Comparison of ENCODE assay signal across 8 cellular contexts in the genomic region with DNA sequence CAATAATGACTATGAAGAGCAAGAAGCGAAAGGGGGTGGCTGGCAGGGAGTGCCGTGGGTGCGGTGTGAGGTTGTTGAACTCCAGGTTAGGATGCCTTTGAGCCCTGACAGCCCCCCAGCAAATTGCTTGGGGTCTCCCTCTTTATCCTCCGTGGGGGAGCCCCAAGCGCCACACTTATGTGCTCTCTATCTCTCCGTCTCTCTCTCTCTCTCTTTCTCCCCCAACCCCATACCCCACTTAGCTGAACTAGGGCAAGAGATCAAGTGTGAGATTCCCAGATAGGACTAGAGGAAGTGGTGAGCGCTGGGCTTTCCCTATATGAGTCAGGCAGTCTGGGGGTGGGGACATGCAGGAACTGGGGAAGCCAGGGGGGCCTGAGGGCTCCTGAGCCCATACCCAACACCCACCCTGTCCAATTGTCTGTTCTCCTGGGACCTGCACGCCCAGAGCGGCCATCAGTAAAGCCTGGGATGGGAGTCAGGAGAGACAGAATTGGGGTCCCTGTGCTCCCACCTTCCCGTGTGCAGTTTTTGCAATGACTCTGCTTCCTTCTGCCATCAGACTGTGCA. TPM values are rescaled to one million over a fixed set of nuclear protein-coding genes. Genes with fewer than 3 reads are reported as not detected.
DNase-seq lines count a peak whose midpoint lies in the region; ATAC-seq and TF ChIP-seq lines count a peak whose summit lies in the region.

No MANE protein-coding gene starts in this region.

- peak; percentile 62 for DNase-seq in ACHN
- DNase-seq in GM23248 = peak; percentile 63
- DNase-seq in SW480 (ENCODE audit: low spot score) = peak; percentile 77
- DNase-seq in amniotic stem cell (lab: John Stamatoyannopoulos, UW) = peak; percentile 41
- peak; percentile 73 to 86 (median 83) for DNase-seq in mucosa of descending colon
- DNase-seq in vagina (ENCODE audit: extremely low spot score in 2 of 2) = no peak
- no peak for DNase-seq in ovary
- no peak for DNase-seq in hippocampal formation (lab: John Stamatoyannopoulos, UW)

- H3K36me3 ChIP-seq in GM23248 (ENCODE audit: low read depth) (no peaks in the 10 kb centered on the region), mucosa of descending colon (ENCODE audit: low read depth) (no peaks in the 10 kb centered on the region), vagina (no peaks in the 10 kb centered on the region), ovary (no peaks in the 10 kb centered on the region)

- in situ Hi-C loops in ACHN (cut with HindIII; ENCODE audit: low pct_ligation_motif_present, low pct_unique_long_range_greater_than_20kb, low sequenced_read_pairs) (no loop called here), GM23248 (cut with MboI) (no loop called here)

- H3K9me2 ChIP-seq in GM23248 (ENCODE audit: insufficient read depth) = no peaks in the 10 kb centered on the region

- no peak for TF ChIP-seq EP300 in ovary (IDR thresholded peaks at IDR 0.05)

- H3K27ac ChIP-seq in GM23248 = no peak overlapping the region
- H3K27ac ChIP-seq in vagina = peak overlapping the region; percentile 76
- H3K27ac ChIP-seq in ovary = no peak overlapping the region

- intact Hi-C loops in mucosa of descending colon (cut with DNase I, micrococcal nuclease) = no loop called here
- intact Hi-C loops in vagina (cut with DNase I) = no loop called here
- intact Hi-C loops in ovary (cut with DNase I) = no loop called here

- no peak overlapping the region for H3K9ac ChIP-seq in GM23248

- 77 to 79% methylated on average over 9 to 10 of the region's 10 CpGs for WGBS in GM23248 (ENCODE audit: low coverage in 1 of 2, low lambda C conversion rate in 2 of 2, missing lambda C conversion rate in 2 of 2), 2 experiments
- WGBS in ovary, 3 donors = 87 to 92% (median 88%) methylated on average over 10 of the region's 10 CpGs

- no peak overlapping the region for H3K4me3 ChIP-seq in GM23248
- no peak overlapping the region for H3K4me3 ChIP-seq in mucosa of descending colon
- H3K4me3 ChIP-seq in vagina = no peak overlapping the region
- no peak overlapping the region for H3K4me3 ChIP-seq in ovary

- peak; percentile 70 for ATAC-seq in mucosa of descending colon

- no peak overlapping the region for H3K4me2 ChIP-seq in GM23248 (ENCODE audit: unreplicated experiment)

- H4K20me1 ChIP-seq in GM23248 (ENCODE audit: insufficient read depth) = no peaks in the 10 kb centered on the region

- H3K79me2 ChIP-seq in GM23248 (ENCODE audit: insufficient read depth) = peaks cover 84% of the 10 kb centered on the region

- no peaks in the 10 kb centered on the region for H3K27me3 ChIP-seq in GM23248 (replicated peaks; ENCODE audit: insufficient read depth)
- H3K27me3 ChIP-seq in vagina = no peaks in the 10 kb centered on the region
- H3K27me3 ChIP-seq in ovary = no peaks in the 10 kb centered on the region

- no peak overlapping the region for H2AFZ ChIP-seq in GM23248

- H3K4me1 ChIP-seq in GM23248 (ENCODE audit: insufficient read depth) (peaks cover 27% of the 10 kb centered on the region), mucosa of descending colon (ENCODE audit: low read depth) (peaks cover 63% of the 10 kb centered on the region), vagina (peaks cover 50% of the 10 kb centered on the region), ovary (ENCODE audit: insufficient read depth) (peaks cover 9% of the 10 kb centered on the region)

- no peak for TF ChIP-seq CTCF in mucosa of descending colon (IDR thresholded peaks at IDR 0.05)
- no peak for TF ChIP-seq CTCF in vagina (IDR thresholded peaks at IDR 0.05)
- no peak for TF ChIP-seq CTCF in ovary (IDR thresholded peaks at IDR 0.05)

- H3F3A ChIP-seq in GM23248 (ENCODE audit: insufficient read depth) = peaks cover 11% of the 10 kb centered on the region

- TF ChIP-seq POLR2A in vagina (IDR thresholded peaks at IDR 0.05) (no peak), ovary (IDR thresholded peaks at IDR 0.05) (no peak)

- H3K9me3 ChIP-seq in GM23248 (ENCODE audit: low read depth) (no peaks in the 10 kb centered on the region), mucosa of descending colon (no peaks in the 10 kb centered on the region), vagina (no peaks in the 10 kb centered on the region), ovary (no peaks in the 10 kb centered on the region)

RNA-seq across cellular contexts. Expression of a gene that starts 7.8 kb away (rescaled TPM):
- total RNA-seq in GM23248 (2014; rRNA removed; shearing (Covaris generic)) = 49.9 and 56.3 TPM in 2 replicates
- polyA plus RNA-seq in GM23248 (2016; fragmentation: Nextera tagmentation; extraction: Ambion mirVana) (53.1 and 56.1 TPM in 2 replicates), ovary (10 to 100 TPM; 19.6 to 25.5 TPM)
- total RNA-seq in mucosa of descending colon (100 to 1,000 TPM in 2 of 3 donors, 10 to 100 TPM in 1; 89.5 to 197 (median 154) TPM), vagina (57.2 TPM), ovary (10 to 100 TPM; 24.2 to 63.2 (median 30.3) TPM)

RNA-seq across cellular contexts. Expression of a gene that starts 20.8 kb away (rescaled TPM):
- total RNA-seq in GM23248 (2014; rRNA removed; shearing (Covaris generic)) = not detected in 2 replicates
- polyA plus RNA-seq in GM23248 (2016; fragmentation: Nextera tagmentation; extraction: Ambion mirVana) = not detected in 2 replicates
- total RNA-seq in mucosa of descending colon = not detected
- total RNA-seq in vagina = not detected
- 1 to 10 TPM in 3 of 7 donors, not detected in 4; 1.7 to 5.7 (median 4.6) TPM for total RNA-seq in ovary
- not detected for polyA plus RNA-seq in ovary

RNA-seq across cellular contexts. Expression of a gene that starts 39.1 kb away (rescaled TPM):
- not detected in 2 replicates for total RNA-seq in GM23248 (2014; rRNA removed; shearing (Covaris generic))
- not detected in 2 replicates for polyA plus RNA-seq in GM23248 (2016; fragmentation: Nextera tagmentation; extraction: Ambion mirVana)
- not detected for total RNA-seq in mucosa of descending colon
- not detected for total RNA-seq in vagina
- 1 to 10 TPM in 2 of 7 donors, under 1 TPM in 1, not detected in 4; 0.92 to 9.4 (median 2.4) TPM for total RNA-seq in ovary
- 1 to 10 TPM in 1 of 2 donors, not detected in 1; 7.5 TPM for polyA plus RNA-seq in ovary

RNA-seq across cellular contexts. Expression of a gene that starts 58.5 kb away (rescaled TPM):
- total RNA-seq in GM23248 (2014; rRNA removed; shearing (Covaris generic)) = not detected in 2 replicates
- polyA plus RNA-seq in GM23248 (2016; fragmentation: Nextera tagmentation; extraction: Ambion mirVana) (not detected in 2 replicates), ovary (not detected)
- total RNA-seq in mucosa of descending colon (not detected), vagina (not detected), ovary (under 1 TPM in 3 of 7 donors, not detected in 4; 0.33 to 0.46 (median 0.36) TPM)

Comparison
In these comparisons a context has a peak if more than half of its experiments do, and no peak if none do; other contexts are left out.
1. DNase-seq: peak in ACHN (single experiment), GM23248 (single experiment), SW480 (single experiment), amniotic stem cell (single experiment) and mucosa of descending colon (3 of 3); none in vagina (0 of 2), ovary (0 of 5) and hippocampal formation (0 of 2).